Comparison of ENCODE assay signal across 19 cellular contexts in the genomic region with DNA sequence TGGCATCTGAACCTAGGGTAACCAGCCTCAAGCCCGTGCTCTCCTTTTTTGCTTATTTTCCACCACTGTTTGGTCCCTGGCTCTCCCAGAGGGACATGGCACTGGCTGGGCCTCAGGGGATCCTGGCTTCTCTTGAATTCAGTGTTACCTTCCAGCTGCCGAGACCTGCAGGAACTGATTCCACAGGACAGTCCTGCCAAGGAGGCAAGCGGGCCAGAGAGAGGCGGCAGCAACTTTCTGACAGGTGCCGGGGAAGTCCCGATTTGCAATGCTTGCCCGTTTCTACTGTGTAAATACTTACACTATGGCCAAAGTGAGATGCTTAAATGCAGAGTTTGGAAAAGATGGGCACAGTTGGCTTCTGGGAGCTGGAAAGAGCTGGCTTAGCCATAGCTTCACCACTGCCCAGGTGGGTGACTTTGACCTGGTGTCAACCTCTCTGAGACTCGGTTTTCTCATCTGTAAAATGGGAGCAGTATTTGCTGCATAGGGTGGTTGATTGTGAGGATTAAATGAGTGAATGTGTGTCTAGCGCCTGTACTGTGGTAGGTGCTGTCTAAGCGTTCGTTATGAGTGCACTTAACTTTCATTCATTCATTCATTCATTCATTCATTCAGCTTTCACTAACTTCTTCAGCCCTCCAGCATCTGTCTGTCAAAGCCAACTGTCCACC.
DNase-seq lines count a peak whose midpoint lies in the region; ATAC-seq and TF ChIP-seq lines count a peak whose summit lies in the region.
"Had no signal": no experiment of that assay in that cellular context is flagged by ENCODE, and none has a peak within 500 bp of the region (broad histone marks: within the 10 kb centered on the region; RNA-seq: fewer than 3 reads in every experiment).

No MANE protein-coding gene starts in this region.

- H3K27me3 Mint-ChIP-seq in activated T-cell treated with anti-CD3 and anti-CD28 coated beads, Interleukin-2, amount 50 U/mL, for 24 hours, result no peaks in the 10 kb centered on the region
- H3K27me3 Mint-ChIP-seq in activated T-helper 17 cell treated with anti-CD3 and anti-CD28 coated beads, Interleukin-2, amount 50 U/mL, for 72 hours, result no peaks in the 10 kb centered on the region
- H3K27me3 Mint-ChIP-seq in type B pancreatic cell (no peaks in the 10 kb centered on the region), progenitor cell of endocrine pancreas (no peaks in the 10 kb centered on the region)
- H3K27me3 Mint-ChIP-seq: activated naive CD4-positive, alpha-beta T cell treated with anti-CD3 and anti-CD28 coated beads, Interleukin-2, amount 10 ng/mL, durations not matched to agents 7 days and 5 days had no signal

- TF ChIP-seq CTCF in left lung (IDR thresholded peaks at IDR 0.05) (no peak), type B pancreatic cell (conservative IDR thresholded peaks at IDR 0.05) (no peak), progenitor cell of endocrine pancreas (IDR thresholded peaks at IDR 0.05; ENCODE audit: unreplicated experiment) (no peak)

- intact Hi-C loops in left lung (cut with DNase I), result no loop called here

- ATAC-seq in activated T-helper 17 cell treated with anti-CD3 and anti-CD28 coated beads, Interleukin-2, amount 50 U/mL, for 72 hours (replicated peaks), result no peak
- ATAC-seq in left lung, result peak; percentile 60

- H3K4me1 ChIP-seq in left lung, result peaks cover 7 to 30% of the 10 kb centered on the region in 2 donors
- H3K4me1 ChIP-seq: parathyroid adenoma had no signal

- H3K4me3 Mint-ChIP-seq in activated T-cell treated with anti-CD3 and anti-CD28 coated beads, Interleukin-2, amount 50 U/mL, for 24 hours, result no peak overlapping the region
- H3K4me3 Mint-ChIP-seq in activated T-helper 17 cell treated with anti-CD3 and anti-CD28 coated beads, Interleukin-2, amount 50 U/mL, for 72 hours, result peak overlapping the region; percentile 71
- H3K4me3 Mint-ChIP-seq in type B pancreatic cell (no peak overlapping the region), progenitor cell of endocrine pancreas (ENCODE audit: low read depth) (no peak overlapping the region)
- H3K4me3 Mint-ChIP-seq: activated naive CD4-positive, alpha-beta T cell treated with anti-CD3 and anti-CD28 coated beads, Interleukin-2, amount 10 ng/mL, durations not matched to agents 7 days and 5 days; T-helper 1 cell treated with Interleukin-12 subunit alpha and Interleukin-12 subunit beta and Interleukin-4 antibody, amounts not matched to agents 30 μg/mL and 1 μg/mL, for 36 hours had no signal

- peaks cover 3% of the 10 kb centered on the region for H3K36me3 Mint-ChIP-seq in activated T-cell treated with anti-CD3 and anti-CD28 coated beads, Interleukin-2, amount 50 U/mL, for 24 hours (ENCODE audit: low read depth)
- no peaks in the 10 kb centered on the region for H3K36me3 Mint-ChIP-seq in activated T-helper 17 cell treated with anti-CD3 and anti-CD28 coated beads, Interleukin-2, amount 50 U/mL, for 72 hours (ENCODE audit: low read depth)
- H3K36me3 Mint-ChIP-seq in type B pancreatic cell (no peaks in the 10 kb centered on the region), progenitor cell of endocrine pancreas (ENCODE audit: insufficient read depth) (no peaks in the 10 kb centered on the region)

- H3K36me3 ChIP-seq in left lung, result peaks cover 0 to 7% of the 10 kb centered on the region in 2 donors
- H3K36me3 ChIP-seq: stomach had no signal

- H3K27ac Mint-ChIP-seq in activated T-cell treated with anti-CD3 and anti-CD28 coated beads, Interleukin-2, amount 50 U/mL, for 24 hours, result peak overlapping the region; percentile 94
- H3K27ac Mint-ChIP-seq in activated T-helper 17 cell treated with anti-CD3 and anti-CD28 coated beads, Interleukin-2, amount 50 U/mL, for 72 hours, result peak overlapping the region; percentile 92
- H3K27ac Mint-ChIP-seq in type B pancreatic cell (peak overlapping the region; percentile 51), progenitor cell of endocrine pancreas (no peak overlapping the region)
- H3K27ac Mint-ChIP-seq: activated naive CD4-positive, alpha-beta T cell treated with anti-CD3 and anti-CD28 coated beads, Interleukin-2, amount 10 ng/mL, durations not matched to agents 7 days and 5 days; T-helper 1 cell treated with Interleukin-12 subunit alpha and Interleukin-12 subunit beta and Interleukin-4 antibody, amounts not matched to agents 30 μg/mL and 1 μg/mL, for 36 hours had no signal

- no peaks in the 10 kb centered on the region for H3K9me3 ChIP-seq in left lung
- H3K9me3 ChIP-seq: stomach had no signal

- no peak for DNase-seq in activated T-cell treated with anti-CD3 and anti-CD28 coated beads, Interleukin-2, amount 50 U/mL, for 24 hours
- DNase-seq in activated T-cell treated with anti-CD3 and anti-CD28 coated beads for 4 hours (no peak), left lung (no peak), type B pancreatic cell (ENCODE audit: extremely low spot score, unreplicated experiment) (no peak), progenitor cell of endocrine pancreas (ENCODE audit: low spot score, unreplicated experiment) (no peak), foreskin melanocyte (no peak)
- DNase-seq in activated CD8-positive, alpha-beta memory T cell treated with anti-CD3 and anti-CD28 coated beads, Interleukin-2, amount 50 U/mL, for 48 hours, result no peak
- DNase-seq: activated naive CD4-positive, alpha-beta T cell treated with anti-CD3 and anti-CD28 coated beads, Interleukin-2, amount 10 ng/mL, durations not matched to agents 7 days and 5 days; activated T-cell treated with anti-CD3 and anti-CD28 coated beads, Interleukin-2, amount 50 U/mL, for 1 hour; C1 segment of cervical spinal cord; NCI-H1092 treated with DMSO at 0.1 percent for 48 hours; NCI-H2081; NCI-H510A; SHP77; stomach had no signal

- peaks cover 34% of the 10 kb centered on the region for H3K4me1 Mint-ChIP-seq in activated T-cell treated with anti-CD3 and anti-CD28 coated beads, Interleukin-2, amount 50 U/mL, for 24 hours (ENCODE audit: low read depth)
- H3K4me1 Mint-ChIP-seq in activated T-helper 17 cell treated with anti-CD3 and anti-CD28 coated beads, Interleukin-2, amount 50 U/mL, for 72 hours, result peaks cover 28% of the 10 kb centered on the region
- H3K4me1 Mint-ChIP-seq in type B pancreatic cell (ENCODE audit: unreplicated experiment) (peaks cover 24% of the 10 kb centered on the region), progenitor cell of endocrine pancreas (ENCODE audit: low read depth) (peaks cover 3% of the 10 kb centered on the region)

- no peaks in the 10 kb centered on the region for H3K27me3 ChIP-seq in left lung
- H3K27me3 ChIP-seq: stomach had no signal

- no peaks in the 10 kb centered on the region for H3K9me3 Mint-ChIP-seq in activated T-cell treated with anti-CD3 and anti-CD28 coated beads, Interleukin-2, amount 50 U/mL, for 24 hours
- no peaks in the 10 kb centered on the region for H3K9me3 Mint-ChIP-seq in activated T-helper 17 cell treated with anti-CD3 and anti-CD28 coated beads, Interleukin-2, amount 50 U/mL, for 72 hours
- H3K9me3 Mint-ChIP-seq in type B pancreatic cell (no peaks in the 10 kb centered on the region), progenitor cell of endocrine pancreas (ENCODE audit: low read depth) (no peaks in the 10 kb centered on the region)
- H3K9me3 Mint-ChIP-seq: activated naive CD4-positive, alpha-beta T cell treated with anti-CD3 and anti-CD28 coated beads, Interleukin-2, amount 10 ng/mL, durations not matched to agents 7 days and 5 days; T-helper 1 cell treated with Interleukin-12 subunit alpha and Interleukin-12 subunit beta and Interleukin-4 antibody, amounts not matched to agents 30 μg/mL and 1 μg/mL, for 36 hours had no signal

- no peak overlapping the region for H3K27ac ChIP-seq in left lung
- H3K27ac ChIP-seq: parathyroid adenoma had no signal

- no peak overlapping the region for H3K4me3 ChIP-seq in left lung
- H3K4me3 ChIP-seq: lung, stomach had no signal
